Comparison of ENCODE assay signal across 1 cellular context in genomic region chr19:17777840-17778620, GRCh38.
TF ChIP-seq lines count a peak whose summit lies in the region.

No MANE protein-coding gene starts in this region.

TF ChIP-seq in GM23338, 12 proteins besides CTCF, POLR2A, EP300 and RAD21 (continued from another document):
- TF ChIP-seq ZNF462 (CRISPR knock-in tag; IDR thresholded peaks at IDR 0.05) (no peak), EZH2phosphoT487 (IDR thresholded peaks at IDR 0.05; ENCODE audit: unreplicated experiment) (no peak)
